8 cellular contexts compared by ENCODE assay signal in the genomic region with DNA sequence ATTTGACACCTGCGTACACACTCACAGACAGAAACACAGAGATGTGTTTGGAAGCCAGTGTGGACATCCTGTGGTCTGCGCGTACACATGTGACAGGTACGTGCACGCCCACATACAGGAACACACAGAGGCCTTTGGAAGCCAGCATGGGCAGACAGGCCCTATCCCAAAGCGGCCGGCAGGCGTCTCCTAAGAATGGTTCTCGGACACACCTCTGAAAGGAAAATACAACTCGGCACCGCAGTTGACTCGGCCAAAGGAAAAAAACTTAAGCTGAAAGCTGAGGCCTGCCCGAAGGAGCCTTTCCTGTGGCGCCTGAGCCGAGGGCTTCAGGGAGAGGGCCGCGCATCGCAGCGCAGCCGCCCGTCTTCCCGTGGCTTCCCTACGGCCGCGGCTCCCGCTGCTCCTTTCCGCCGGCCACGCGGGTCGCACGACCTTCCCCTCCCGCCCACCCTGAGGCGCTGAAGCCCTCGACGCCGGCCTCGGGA. TPM values are rescaled to one million over a fixed set of nuclear protein-coding genes. Genes with fewer than 3 reads are reported as not detected.
DNase-seq lines count a peak whose midpoint lies in the region; ATAC-seq, FAIRE-seq and TF ChIP-seq lines count a peak whose summit lies in the region.

No MANE protein-coding gene starts in this region.

- H3K4me3 Mint-ChIP-seq in osteocyte (ENCODE audit: unreplicated experiment), result peak overlapping the region; percentile 74

- TF ChIP-seq CTCF in BJ (IDR thresholded peaks at IDR 0.05; ENCODE audit: insufficient read depth, low read depth, low read length) (peak; percentile 71), osteocyte (IDR thresholded peaks at IDR 0.05) (peak; percentile 57)

- peak; percentile 21 for DNase-seq in BJ (ENCODE audit: low read depth)
- DNase-seq in HPDE6-E6E7 (ENCODE audit: extremely low spot score), result peak; percentile 73
- DNase-seq in RPMI8226, result peak; percentile 80
- peak; percentile 18 for DNase-seq in activated gamma-delta T cell (lab: John Stamatoyannopoulos, UW)
- peak; percentile 81 for DNase-seq in glomerular visceral epithelial cell (ENCODE audit: extremely low spot score)
- no peak for DNase-seq in osteocyte (ENCODE audit: extremely low spot score, unreplicated experiment)
- peak; percentile 77 for DNase-seq in urothelium cell line (ENCODE audit: low spot score)

- peak; percentile 32 for ATAC-seq in GM18909 (IDR thresholded peaks at IDR 0.05; ENCODE audit: poor library complexity, unreplicated experiment)

- peaks cover 24% of the 10 kb centered on the region for H3K4me1 Mint-ChIP-seq in osteocyte (ENCODE audit: unreplicated experiment)

- H3K27me3 ChIP-seq in BJ (ENCODE audit: control insufficient read depth, insufficient read depth, low read length), result no peaks in the 10 kb centered on the region

- CTCF ChIA-PET in BJ (lab: Yijun Ruan, JAX), result interaction anchor here (0.7 to 1.0 kb wide), 2 partner anchors 8 to 31 kb away, joined by 3 read pairs; no protein-coding TSS in a partner anchor

- H3K36me3 Mint-ChIP-seq in osteocyte (ENCODE audit: unreplicated experiment), result no peaks in the 10 kb centered on the region

- POLR2A ChIA-PET in BJ (lab: Charles Lee), result no interaction called here

- H3K27ac Mint-ChIP-seq in osteocyte (ENCODE audit: unreplicated experiment), result peak overlapping the region; percentile 29

- no peaks in the 10 kb centered on the region for H3K36me3 ChIP-seq in BJ (ENCODE audit: control insufficient read depth, insufficient read depth, low read length)

- H3K27me3 Mint-ChIP-seq in osteocyte (ENCODE audit: unreplicated experiment), result no peaks in the 10 kb centered on the region

- peak; percentile 88 for FAIRE-seq in urothelium cell line (lab: Jason Lieb, UNC)

- H3K4me3 ChIP-seq in BJ (ENCODE audit: low read depth, low read length), result peak overlapping the region; percentile 87

- no peaks in the 10 kb centered on the region for H3K9me3 Mint-ChIP-seq in osteocyte (ENCODE audit: unreplicated experiment)

RNA-seq across cellular contexts. Expression of a gene that starts 1.4 kb away (rescaled TPM):
- polyA plus RNA-seq in BJ (2011; rRNA removed), result 5.6 and 15.5 TPM in 2 replicates
- polyA minus RNA-seq in BJ (2011; rRNA and poly(A)+ RNA removed), result 5.5 and 5.8 TPM in 2 replicates
- total RNA-seq in osteocyte, result 16.0 and 18.3 TPM in 2 replicates

RNA-seq across cellular contexts. Expression of a gene that starts 41.5 kb away (rescaled TPM):
- 24.7 and 28.4 TPM in 2 replicates for polyA plus RNA-seq in BJ (2011; rRNA removed)
- polyA minus RNA-seq in BJ (2011; rRNA and poly(A)+ RNA removed), result 5.1 and 8.2 TPM in 2 replicates
- total RNA-seq in osteocyte, result 20.3 and 22.3 TPM in 2 replicates
